In the genomic region with DNA sequence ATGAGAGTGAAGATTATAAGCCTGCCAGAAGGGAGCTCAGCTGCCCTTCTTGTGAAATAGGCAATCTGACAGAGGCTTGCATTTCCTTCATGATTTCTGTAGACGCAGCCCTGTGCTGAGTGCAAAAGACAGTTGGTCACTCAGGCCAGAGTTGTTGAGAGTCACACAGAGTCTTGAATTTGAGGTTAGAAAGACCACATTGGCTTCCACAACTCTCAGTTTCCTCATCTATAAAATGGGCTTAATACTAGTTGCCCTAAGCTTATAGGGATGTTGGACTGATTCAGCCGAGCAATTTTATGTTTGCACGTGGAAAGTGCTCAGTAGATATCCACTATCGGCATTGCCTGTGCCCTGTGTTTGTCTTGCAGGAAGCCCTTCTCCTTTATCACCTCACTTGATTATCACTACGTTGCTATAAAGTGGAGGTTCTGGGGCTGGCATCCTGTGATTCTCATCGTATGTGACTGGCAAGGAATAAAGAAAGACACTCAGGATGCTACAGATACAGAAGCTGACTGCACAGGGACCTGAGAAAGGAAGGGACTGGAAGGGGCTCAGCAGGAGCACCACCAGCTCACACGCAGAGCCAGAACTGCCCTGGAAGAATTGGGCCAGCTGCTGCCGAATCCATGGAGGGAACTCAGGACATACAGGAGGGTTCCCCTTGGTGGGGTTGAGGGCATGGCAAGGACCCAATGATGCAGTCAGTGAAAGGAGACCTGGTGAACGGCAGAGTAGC, we compare ENCODE assay signal across 15 cellular contexts. TPM values are rescaled to one million over a fixed set of nuclear protein-coding genes. Genes with fewer than 3 reads are reported as not detected.
DNase-seq lines count a peak whose midpoint lies in the region; ATAC-seq, FAIRE-seq and TF ChIP-seq lines count a peak whose summit lies in the region.
"Had no signal": no experiment of that assay in that cellular context is flagged by ENCODE, and none has a peak within 500 bp of the region (broad histone marks: within the 10 kb centered on the region; RNA-seq: fewer than 3 reads in every experiment).

No MANE protein-coding gene starts in this region.

- no peak for TF ChIP-seq POLR2A in HepG2 (IDR thresholded peaks at IDR 0.05; ENCODE audit: insufficient read depth in 1 of 2, low read depth in 2 of 2, low read length in 2 of 2)
- TF ChIP-seq POLR2A in right lobe of liver (IDR thresholded peaks at IDR 0.05): no peak

- no peaks in the 10 kb centered on the region for H3K9me3 Mint-ChIP-seq in MCF 10A (ENCODE audit: unreplicated experiment)

- 86% methylated on average over 9 of the region's 9 CpGs for WGBS in HepG2 (ENCODE audit: low lambda C conversion rate)
- 89% methylated on average over 6 of the region's 9 CpGs for WGBS in right lobe of liver (ENCODE audit: insufficient coverage, low coverage, low lambda C conversion rate, missing lambda C conversion rate)

- H3K79me2 ChIP-seq in HepG2 (ENCODE audit: insufficient read depth, low read length): no peaks in the 10 kb centered on the region

- H4K20me1 ChIP-seq in HepG2 (ENCODE audit: insufficient read depth, low read length): no peaks in the 10 kb centered on the region
- H4K20me1 ChIP-seq: BLaER1 treated with 17β-estradiol and CSF1 and Interleukin-3, amounts not matched to agents 10 nM and 100 nM had no signal

- no peaks in the 10 kb centered on the region for H3K27me3 Mint-ChIP-seq in MCF 10A (ENCODE audit: insufficient read depth, unreplicated experiment)

- TF ChIP-seq EP300 in HepG2 (IDR thresholded peaks at IDR 0.05; ENCODE audit: low read depth in 2 of 2, low read length in 2 of 2): no peak
- TF ChIP-seq EP300 in HepG2 (CRISPR knock-in tag; IDR thresholded peaks at IDR 0.05; ENCODE audit: borderline replicate concordance): no peak

- H3K4me1 Mint-ChIP-seq in MCF 10A (ENCODE audit: insufficient read depth, unreplicated experiment): peaks cover 9% of the 10 kb centered on the region
- H3K4me1 Mint-ChIP-seq: CD4-positive, CD25-positive, alpha-beta regulatory T cell had no signal

- no peak for DNase-seq in HepG2 (ENCODE audit: low spot score)
- DNase-seq in right lobe of liver: no peak
- peak; percentile 17 for DNase-seq in fibroblast of pulmonary artery (ENCODE audit: low read depth)
- no peak for DNase-seq in sciatic nerve (ENCODE audit: low spot score)
- DNase-seq in hypothalamus (lab: John Stamatoyannopoulos, UW): no peak
- no peak for DNase-seq in MCF 10A (ENCODE audit: unreplicated experiment)
- DNase-seq: ACHN; CD4-positive, CD25-positive, alpha-beta regulatory T cell; DMS53; GF-D8; HFFc6 had no signal

- BruUV-seq in HepG2 (replicated peaks; lab: Mats Ljungman, UMichigan): no TSS peak
- no TSS peak for BruUV-seq in MCF 10A (replicated peaks; lab: Mats Ljungman, UMichigan)

- TF ChIP-seq RAD21 in HepG2 (CRISPR knock-in tag; IDR thresholded peaks at IDR 0.05): no peak

- in situ Hi-C loops in HepG2 (cut with HindIII; ENCODE audit: extremely low pct_ligation_motif_present, low pct_unique_long_range_greater_than_20kb): loop anchor here (10.0 kb wide), 1 partner anchor 143 kb away; no protein-coding TSS in a partner anchor

- intact Hi-C loops in HepG2 (cut with micrococcal nuclease; ENCODE audit: unreplicated experiment) (loop anchor here (2.0 to 5.0 kb wide), 3 partner anchors 34 to 141 kb away; a partner anchor contains a TSS), right lobe of liver (cut with DNase I) (loop anchor here (10.0 kb wide), 2 partner anchors 97 to 117 kb away; no protein-coding TSS in a partner anchor), sciatic nerve (cut with DNase I) (no loop called here), MCF 10A (cut with micrococcal nuclease) (no loop called here)

- H3K27ac Mint-ChIP-seq in MCF 10A (ENCODE audit: low read depth, unreplicated experiment): no peak overlapping the region
- H3K27ac Mint-ChIP-seq: CD4-positive, CD25-positive, alpha-beta regulatory T cell; HFFc6 had no signal

- H3K9ac ChIP-seq in HepG2 (ENCODE audit: insufficient read depth, low read depth, low read length): no peak overlapping the region
- H3K9ac ChIP-seq: BLaER1 treated with 17β-estradiol and CSF1 and Interleukin-3, amounts not matched to agents 10 nM and 100 nM had no signal

- H3K27me3 ChIP-seq in HepG2 (ENCODE audit: control insufficient read depth in 1 of 2, insufficient read depth in 2 of 2, low read length in 2 of 2) (no peaks in the 10 kb centered on the region), right lobe of liver (no peaks in the 10 kb centered on the region)
- H3K27me3 ChIP-seq: BLaER1 treated with 17β-estradiol and CSF1 and Interleukin-3, amounts not matched to agents 10 nM and 100 nM had no signal

- ATAC-seq in HepG2 (no peak), right lobe of liver (no peak), sciatic nerve (peak; percentile 26), HG03439 (IDR thresholded peaks at IDR 0.05; ENCODE audit: unreplicated experiment) (no peak)

- no peak overlapping the region for H3K4me3 Mint-ChIP-seq in MCF 10A (ENCODE audit: unreplicated experiment)
- H3K4me3 Mint-ChIP-seq: CD4-positive, CD25-positive, alpha-beta regulatory T cell; HFFc6 had no signal

- TF ChIP-seq CTCF in HepG2 (CRISPR knock-in tag; IDR thresholded peaks at IDR 0.05) (no peak), right lobe of liver (IDR thresholded peaks at IDR 0.05) (no peak), fibroblast of pulmonary artery (IDR thresholded peaks at IDR 0.05; ENCODE audit: low read length, missing control alignments) (no peak), MCF 10A (IDR thresholded peaks at IDR 0.05; ENCODE audit: unreplicated experiment) (no peak)

- POLR2A ChIA-PET in HepG2 (lab: Yijun Ruan, JAX) (interaction anchor here (0.7 to 2.8 kb wide), 11 partner anchors 7 to 108 kb away, joined by 3 to 20 read pairs (median 4); a partner anchor contains a TSS), MCF 10A (lab: Yijun Ruan, JAX) (no interaction called here)

- H3K36me3 ChIP-seq in HepG2 (replicated peaks in 1 of 2; ENCODE audit: control insufficient read depth in 1 of 2, insufficient read depth in 2 of 2, low read length in 2 of 2) (no peaks in the 10 kb centered on the region), right lobe of liver (no peaks in the 10 kb centered on the region)
- H3K36me3 ChIP-seq: BLaER1 treated with 17β-estradiol and CSF1 and Interleukin-3, amounts not matched to agents 10 nM and 100 nM had no signal

- CTCF ChIA-PET in HepG2 (lab: Yijun Ruan, JAX; ENCODE audit: low intra/inter-chr PET ratio, low total read pairs) (interaction anchor here (2.8 kb wide), 1 partner anchor 107 kb away, joined by 9 read pairs; no protein-coding TSS in a partner anchor), MCF 10A (lab: Yijun Ruan, JAX) (interaction anchor here (1.3 to 5.2 kb wide), 2 partner anchors 8 to 15 kb away, joined by 4 to 37 read pairs; no protein-coding TSS in a partner anchor)

- peak overlapping the region; percentile 88; the same call in 1 of the 2 replicates for H3K4me2 ChIP-seq in HepG2 (ENCODE audit: low read depth, low read length)

- no peak for FAIRE-seq in HepG2 (lab: Jason Lieb, UNC)

- no peaks in the 10 kb centered on the region for H3K36me3 Mint-ChIP-seq in MCF 10A (ENCODE audit: insufficient read depth, unreplicated experiment)
- H3K36me3 Mint-ChIP-seq: CD4-positive, CD25-positive, alpha-beta regulatory T cell had no signal

- no peak overlapping the region for H2AFZ ChIP-seq in HepG2 (ENCODE audit: low read length)

- no peak overlapping the region for H3K27ac ChIP-seq in HepG2 (ENCODE audit: extremely low read length, insufficient read depth, low read length)
- H3K27ac ChIP-seq in right lobe of liver: no peak overlapping the region
- H3K27ac ChIP-seq: BLaER1 treated with 17β-estradiol and CSF1 and Interleukin-3, amounts not matched to agents 10 nM and 100 nM had no signal

- H3K9me3 ChIP-seq in HepG2 (ENCODE audit: low read length) (no peaks in the 10 kb centered on the region), right lobe of liver (no peaks in the 10 kb centered on the region)

- H3K4me3 ChIP-seq in HepG2 (replicated peaks in 1 of 3; ENCODE audit: insufficient read depth in 1 of 3, low read depth in 2 of 3, low read length in 3 of 3) (no peak overlapping the region), right lobe of liver (no peak overlapping the region), fibroblast of pulmonary artery (replicated peaks; ENCODE audit: low read depth, low read length) (no peak overlapping the region)
- H3K4me3 ChIP-seq: BLaER1 treated with 17β-estradiol and CSF1 and Interleukin-3, amounts not matched to agents 10 nM and 100 nM had no signal

- peaks cover 99% of the 10 kb centered on the region for H3K4me1 ChIP-seq in HepG2 (ENCODE audit: insufficient read depth, low read length)
- H3K4me1 ChIP-seq in right lobe of liver: peaks cover 0 to 10% (median 0%) of the 10 kb centered on the region in 4 donors

RNA-seq across cellular contexts. Expression of a gene that starts 19.8 kb away (rescaled TPM):
- total RNA-seq in HepG2 (2016; rRNA removed; fragmentation: Illumina TruSeq; extraction: Trizol): 17.2 and 39.1 TPM in 2 replicates
- total RNA-seq in HepG2 (2016; cell fraction: cytosol; rRNA removed; fragmentation: Illumina TruSeq; extraction: Trizol; ENCODE audit: low read depth): 5.1 and 5.2 TPM in 2 replicates
- 18.0 and 38.7 TPM in 2 replicates for total RNA-seq in HepG2 (2016; cell fraction: insoluble cytoplasmic fraction; rRNA removed; fragmentation: Illumina TruSeq; extraction: Trizol)
- total RNA-seq in HepG2 (2016; cell fraction: membrane; rRNA removed; fragmentation: Illumina TruSeq; extraction: Trizol): 9.0 and 10.8 TPM in 2 replicates
- 31.1 and 34.0 TPM in 2 replicates for total RNA-seq in HepG2 (2016; cell fraction: nucleus; rRNA removed; fragmentation: Illumina TruSeq; extraction: Trizol)
- 57.8 and 82.7 TPM in 2 replicates for polyA plus RNA-seq in HepG2 (2011; rRNA removed)
- polyA plus RNA-seq in HepG2 (2011; cell fraction: cytosol; rRNA removed): 51.9 and 68.1 TPM in 2 replicates
- 26.7 and 38.8 TPM in 2 replicates for polyA plus RNA-seq in HepG2 (2011; cell fraction: nucleus; rRNA removed)
- 39.8 and 51.8 TPM in 2 replicates for polyA plus RNA-seq in HepG2 (2012)
- polyA plus RNA-seq in HepG2 (2016; cell fraction: cytosol; fragmentation: Illumina TruSeq; extraction: Trizol; ENCODE audit: low read depth): 4.5 and 5.5 TPM in 2 replicates
- polyA plus RNA-seq in HepG2 (2016; cell fraction: insoluble cytoplasmic fraction; fragmentation: Illumina TruSeq; extraction: Trizol; ENCODE audit: low read depth): 17.2 and 17.4 TPM in 2 replicates
- 7.7 and 8.0 TPM in 2 replicates for polyA plus RNA-seq in HepG2 (2016; cell fraction: membrane; fragmentation: Illumina TruSeq; extraction: Trizol; ENCODE audit: low read depth)
- polyA plus RNA-seq in HepG2 (2016; cell fraction: nucleus; fragmentation: Illumina TruSeq; extraction: Trizol; ENCODE audit: insufficient read depth, low read depth): 48.5 and 50.8 TPM in 2 replicates
- polyA minus RNA-seq in HepG2 (2011; rRNA and poly(A)+ RNA removed; ENCODE audit: low replicate concordance): 48.7 TPM in 1 of 2 replicates, not detected in the other
- 12.7 and 23.3 TPM in 2 replicates for polyA minus RNA-seq in HepG2 (2011; cell fraction: cytosol; rRNA and poly(A)+ RNA removed)
- polyA minus RNA-seq in HepG2 (2011; cell fraction: nucleus; rRNA and poly(A)+ RNA removed): 13.5 and 19.5 TPM in 2 replicates
- total RNA-seq in right lobe of liver: 100 to 1,000 TPM in 4 of 6 experiments, 10 to 100 TPM in 2; 41.2 to 204 (median 145) TPM
- total RNA-seq in sciatic nerve: not detected
- total RNA-seq in MCF 10A (2022): not detected in 2 replicates
- total RNA-seq: A172; CD4-positive, CD25-positive, alpha-beta regulatory T cell; H4; HFFc6 had no signal
- polyA plus RNA-seq: CD4-positive, CD25-positive, alpha-beta regulatory T cell had no signal

RNA-seq across cellular contexts. Expression of a gene that starts 32.1 kb away (rescaled TPM):
- not detected in 2 replicates for total RNA-seq in HepG2 (2016; rRNA removed; fragmentation: Illumina TruSeq; extraction: Trizol)
- not detected in 2 replicates for total RNA-seq in HepG2 (2016; cell fraction: cytosol; rRNA removed; fragmentation: Illumina TruSeq; extraction: Trizol; ENCODE audit: low read depth)
- not detected in 2 replicates for total RNA-seq in HepG2 (2016; cell fraction: insoluble cytoplasmic fraction; rRNA removed; fragmentation: Illumina TruSeq; extraction: Trizol)
- total RNA-seq in HepG2 (2016; cell fraction: membrane; rRNA removed; fragmentation: Illumina TruSeq; extraction: Trizol): not detected in 2 replicates
- not detected in 2 replicates for total RNA-seq in HepG2 (2016; cell fraction: nucleus; rRNA removed; fragmentation: Illumina TruSeq; extraction: Trizol)
- polyA plus RNA-seq in HepG2 (2011; rRNA removed): 0.08 TPM in 1 of 2 replicates, not detected in the other
- 0.07 TPM in 1 of 2 replicates, not detected in the other for polyA plus RNA-seq in HepG2 (2011; cell fraction: cytosol; rRNA removed)
- polyA plus RNA-seq in HepG2 (2011; cell fraction: nucleus; rRNA removed): not detected in 2 replicates
- polyA plus RNA-seq in HepG2 (2012): 9.8 and 20.4 TPM in 2 replicates
- not detected in 2 replicates for polyA plus RNA-seq in HepG2 (2016; cell fraction: cytosol; fragmentation: Illumina TruSeq; extraction: Trizol; ENCODE audit: low read depth)
- polyA plus RNA-seq in HepG2 (2016; cell fraction: insoluble cytoplasmic fraction; fragmentation: Illumina TruSeq; extraction: Trizol; ENCODE audit: low read depth): 0.11 TPM in 1 of 2 replicates, not detected in the other
- polyA plus RNA-seq in HepG2 (2016; cell fraction: membrane; fragmentation: Illumina TruSeq; extraction: Trizol; ENCODE audit: low read depth): 0.08 TPM in 1 of 2 replicates, not detected in the other
- polyA plus RNA-seq in HepG2 (2016; cell fraction: nucleus; fragmentation: Illumina TruSeq; extraction: Trizol; ENCODE audit: insufficient read depth, low read depth): not detected in 2 replicates
- 0.10 TPM in 1 of 2 replicates, not detected in the other for polyA minus RNA-seq in HepG2 (2011; rRNA and poly(A)+ RNA removed; ENCODE audit: low replicate concordance)
- polyA minus RNA-seq in HepG2 (2011; cell fraction: cytosol; rRNA and poly(A)+ RNA removed): not detected in 2 replicates
- polyA minus RNA-seq in HepG2 (2011; cell fraction: nucleus; rRNA and poly(A)+ RNA removed): not detected in 2 replicates
- 1 to 10 TPM in 1 of 6 experiments, under 1 TPM in 2, not detected in 3; 0.26 to 2.8 (median 0.39) TPM for total RNA-seq in right lobe of liver
- not detected for total RNA-seq in sciatic nerve
- total RNA-seq in MCF 10A (2022): not detected in 2 replicates
- total RNA-seq: A172; CD4-positive, CD25-positive, alpha-beta regulatory T cell; H4; HFFc6 had no signal
- polyA plus RNA-seq: CD4-positive, CD25-positive, alpha-beta regulatory T cell had no signal

RNA-seq across cellular contexts. Expression of a gene that starts 39.8 kb away (rescaled TPM):
- 237 and 498 TPM in 2 replicates for total RNA-seq in HepG2 (2016; rRNA removed; fragmentation: Illumina TruSeq; extraction: Trizol)
- total RNA-seq in HepG2 (2016; cell fraction: cytosol; rRNA removed; fragmentation: Illumina TruSeq; extraction: Trizol; ENCODE audit: low read depth): 71.6 and 82.2 TPM in 2 replicates
- 219 and 507 TPM in 2 replicates for total RNA-seq in HepG2 (2016; cell fraction: insoluble cytoplasmic fraction; rRNA removed; fragmentation: Illumina TruSeq; extraction: Trizol)
- 187 and 205 TPM in 2 replicates for total RNA-seq in HepG2 (2016; cell fraction: membrane; rRNA removed; fragmentation: Illumina TruSeq; extraction: Trizol)
- 372 and 429 TPM in 2 replicates for total RNA-seq in HepG2 (2016; cell fraction: nucleus; rRNA removed; fragmentation: Illumina TruSeq; extraction: Trizol)
- polyA plus RNA-seq in HepG2 (2011; rRNA removed): 449 and 569 TPM in 2 replicates
- 331 and 435 TPM in 2 replicates for polyA plus RNA-seq in HepG2 (2011; cell fraction: cytosol; rRNA removed)
- 165 and 220 TPM in 2 replicates for polyA plus RNA-seq in HepG2 (2011; cell fraction: nucleus; rRNA removed)
- 423 and 569 TPM in 2 replicates for polyA plus RNA-seq in HepG2 (2012)
- polyA plus RNA-seq in HepG2 (2016; cell fraction: cytosol; fragmentation: Illumina TruSeq; extraction: Trizol; ENCODE audit: low read depth): 81.2 and 88.3 TPM in 2 replicates
- 241 and 254 TPM in 2 replicates for polyA plus RNA-seq in HepG2 (2016; cell fraction: insoluble cytoplasmic fraction; fragmentation: Illumina TruSeq; extraction: Trizol; ENCODE audit: low read depth)
- polyA plus RNA-seq in HepG2 (2016; cell fraction: membrane; fragmentation: Illumina TruSeq; extraction: Trizol; ENCODE audit: low read depth): 159 and 171 TPM in 2 replicates
- 573 and 590 TPM in 2 replicates for polyA plus RNA-seq in HepG2 (2016; cell fraction: nucleus; fragmentation: Illumina TruSeq; extraction: Trizol; ENCODE audit: insufficient read depth, low read depth)
- polyA minus RNA-seq in HepG2 (2011; rRNA and poly(A)+ RNA removed; ENCODE audit: low replicate concordance): 0.30 and 414 TPM in 2 replicates
- polyA minus RNA-seq in HepG2 (2011; cell fraction: cytosol; rRNA and poly(A)+ RNA removed): 176 and 231 TPM in 2 replicates
- polyA minus RNA-seq in HepG2 (2011; cell fraction: nucleus; rRNA and poly(A)+ RNA removed): 87.0 and 105 TPM in 2 replicates
- 100 to 1,000 TPM in 4 of 6 experiments, 10 to 100 TPM in 2; 24.7 to 317 (median 167) TPM for total RNA-seq in right lobe of liver
- 8.8 TPM for total RNA-seq in sciatic nerve
- 0.35 TPM in 1 of 2 replicates, not detected in the other for total RNA-seq in MCF 10A (2022)
- total RNA-seq: A172; CD4-positive, CD25-positive, alpha-beta regulatory T cell; HFFc6 had no signal
- polyA plus RNA-seq: CD4-positive, CD25-positive, alpha-beta regulatory T cell had no signal

Comparison
In these comparisons a context has a peak if more than half of its experiments do, and no peak if none do; other contexts are left out.
1. intact Hi-C loops: an anchor here in HepG2 (2.0 to 5.0 kb wide) and right lobe of liver (10.0 kb wide); none called in sciatic nerve and MCF 10A.